Comparison of ENCODE assay signal across 30 cellular contexts in the genomic region with DNA sequence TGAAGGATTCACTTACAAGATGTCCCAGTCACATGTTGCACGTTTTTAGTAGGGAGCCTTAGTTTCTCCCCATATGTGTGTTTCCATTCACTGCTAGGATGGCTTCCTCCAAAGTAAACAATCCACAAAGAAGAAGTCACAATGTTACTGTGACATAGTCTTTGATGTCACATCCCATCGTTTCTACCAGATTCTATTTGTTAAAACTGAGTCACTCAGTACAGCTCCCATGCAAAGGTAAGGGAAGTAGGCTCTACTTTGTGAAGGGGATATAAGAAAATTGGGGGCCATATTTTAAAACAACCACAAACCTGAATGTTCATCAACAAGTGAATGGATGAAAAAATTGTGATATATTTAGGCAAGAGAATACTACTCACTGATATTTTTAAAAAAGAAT. TPM values are rescaled to one million over a fixed set of nuclear protein-coding genes. Genes with fewer than 3 reads are reported as not detected.
"Had no signal": no experiment of that assay in that cellular context is flagged by ENCODE, and none has a peak within 500 bp of the region (broad histone marks: within the 10 kb centered on the region; RNA-seq: fewer than 3 reads in every experiment).

A gene with protein sequence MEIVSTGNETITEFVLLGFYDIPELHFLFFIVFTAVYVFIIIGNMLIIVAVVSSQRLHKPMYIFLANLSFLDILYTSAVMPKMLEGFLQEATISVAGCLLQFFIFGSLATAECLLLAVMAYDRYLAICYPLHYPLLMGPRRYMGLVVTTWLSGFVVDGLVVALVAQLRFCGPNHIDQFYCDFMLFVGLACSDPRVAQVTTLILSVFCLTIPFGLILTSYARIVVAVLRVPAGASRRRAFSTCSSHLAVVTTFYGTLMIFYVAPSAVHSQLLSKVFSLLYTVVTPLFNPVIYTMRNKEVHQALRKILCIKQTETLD (minus strand): TSS at position 101 of the 400 bp plus-strand sequence. CDS start 29,430 bp downstream, outside the sequence.
OR2H1 (plus strand) TSS at position 185 of the 400 bp plus-strand sequence. CDS start 4,615 bp downstream, outside the sequence.

- ATAC-seq: stimulated activated effector memory CD8-positive, alpha-beta T cell treated with anti-CD3 and anti-CD28 coated beads, Interleukin-12 subunit alpha, Interleukin-12 subunit beta, amount 100 ng/mL, for 72 hours; stimulated activated memory B cell treated with anti-CD40 and anti-IgM and Interleukin-4, amounts not matched to agents 10 μg/mL and 1 μg/mL and 100 μg/mL, for 72 hours; stimulated activated naive B cell treated with anti-CD40 and anti-IgM and Interleukin-4, amounts not matched to agents 10 μg/mL and 1 μg/mL and 100 μg/mL, for 72 hours; stimulated activated naive CD8-positive, alpha-beta T cell treated with anti-CD3 and anti-CD28 coated beads, Interleukin-15, amount 100 ng/mL, for 72 hours; stimulated activated naive CD8-positive, alpha-beta T cell treated with anti-CD3 and anti-CD28 coated beads, Interleukin-15, Interleukin-2, amounts not matched to agents 100 U/mL and 50 U/mL, for 24 hours; upper lobe of right lung had no signal

- DNase-seq: stimulated activated CD4-positive, alpha-beta T cell treated with anti-CD3 and anti-CD28 coated beads, Interleukin-2, amount 100 ng/mL, for 48 hours; stimulated activated CD4-positive, alpha-beta T cell treated with anti-CD3 and anti-CD28 coated beads, Interleukin-4, amount 100 ng/mL, for 1 hour; stimulated activated CD4-positive, alpha-beta T cell treated with anti-CD3 and anti-CD28 coated beads, Interleukin-4, amount 100 ng/mL, for 24 hours; stimulated activated CD4-positive, alpha-beta T cell treated with anti-CD3 and anti-CD28 coated beads, Interleukin-4, amount 100 ng/mL, for 4 hours; stimulated activated CD8-positive, alpha-beta memory T cell treated with anti-CD3 and anti-CD28 coated beads, Interleukin-4, amount 100 ng/mL, for 48 hours; stimulated activated naive B cell treated with anti-CD40 and anti-IgM and Interleukin-4, amounts not matched to agents 10 μg/mL and 1 μg/mL and 100 μg/mL, for 72 hours; stimulated activated naive CD4-positive, alpha-beta T cell; stimulated activated naive CD4-positive, alpha-beta T cell treated with Interleukin-2 at 50 U/mL for 16 hours; stimulated activated naive CD8-positive, alpha-beta T cell treated with anti-CD3 and anti-CD28 coated beads, Interleukin-15, amount 100 ng/mL, for 72 hours; stimulated activated naive CD8-positive, alpha-beta T cell treated with anti-CD3 and anti-CD28 coated beads, Interleukin-15, Interleukin-2, amounts not matched to agents 100 U/mL and 50 U/mL, for 24 hours; stomach; substantia nigra; testis; thyroid gland; tibial artery; transverse colon; trophoblast cell; upper lobe of left lung; upper lobe of right lung; uterus had no signal

RNA-seq across cellular contexts. Expression of the first gene that starts in this region (rescaled TPM):
- total RNA-seq: stomach, subcutaneous adipose tissue, suprapubic skin, temporal lobe, thoracic aorta, thyroid gland, tibial nerve, transverse colon, upper lobe of left lung, upper lobe of right lung, ureter, urinary bladder, uterus, vagina had no signal
- polyA plus RNA-seq: stomach, urinary bladder had no signal

RNA-seq across cellular contexts. Expression of gene OR2H1, which starts in this region (rescaled TPM):
- total RNA-seq: stomach, subcutaneous adipose tissue, suprapubic skin, temporal lobe, thoracic aorta, thyroid gland, tibial nerve, transverse colon, upper lobe of left lung, upper lobe of right lung, ureter, urinary bladder, uterus, vagina had no signal
- polyA plus RNA-seq: stomach, urinary bladder had no signal
